ENCODE assay signal across 8 cellular contexts in the genomic region with DNA sequence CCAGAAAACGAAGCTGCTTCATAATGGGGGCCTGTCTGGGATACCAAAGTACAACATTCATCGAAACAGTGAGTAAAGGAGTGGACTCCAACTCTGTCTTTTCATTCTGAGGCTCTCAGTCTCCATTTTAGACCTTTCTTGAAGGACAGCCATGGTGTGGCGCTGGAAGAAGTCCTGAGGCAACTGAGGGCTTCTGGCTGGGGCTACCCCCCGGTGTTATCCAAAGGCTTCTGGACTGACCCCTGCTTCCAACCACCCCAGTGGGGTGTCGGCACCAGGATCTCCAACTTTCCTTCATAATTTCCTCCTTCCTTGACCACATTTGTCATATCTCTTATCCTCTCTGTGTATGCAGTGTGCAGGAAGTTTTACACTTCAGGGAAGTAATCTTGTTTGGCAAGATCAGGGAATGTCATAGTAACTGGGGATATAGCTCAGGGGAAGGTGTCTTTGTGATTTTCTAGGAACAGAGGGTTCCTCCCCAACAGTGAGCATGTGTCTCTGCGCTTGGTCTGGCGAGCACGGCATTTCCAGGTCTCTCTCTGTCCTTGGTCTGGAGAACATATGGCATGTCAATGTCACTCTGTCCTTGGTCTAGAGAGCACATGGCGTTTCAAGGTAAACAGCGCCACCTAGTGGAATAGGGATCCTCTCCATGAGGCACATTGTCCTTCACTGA. TPM values are rescaled to one million over a fixed set of nuclear protein-coding genes. Genes with fewer than 3 reads are reported as not detected.
DNase-seq lines count a peak whose midpoint lies in the region; ATAC-seq lines count a peak whose summit lies in the region.

No MANE protein-coding gene starts in this region.

- peaks cover 3% of the 10 kb centered on the region for H3K4me1 Mint-ChIP-seq in memory B cell

- H3K27ac Mint-ChIP-seq in memory B cell: peak overlapping the region; percentile 18

- peaks cover 6% of the 10 kb centered on the region for H3K27me3 Mint-ChIP-seq in memory B cell

- no peaks in the 10 kb centered on the region for H3K36me3 Mint-ChIP-seq in memory B cell

- peak; percentile 70 for DNase-seq in AG08395 (ENCODE audit: low spot score)
- DNase-seq in NCI-H774 (lab: John Stamatoyannopoulos, UW): peak; percentile 80
- peak; percentile 63 for DNase-seq in activated CD4-positive, alpha-beta T cell treated with anti-CD3 and anti-CD28 coated beads, Interleukin-2, amount 50 U/mL, for 1 hour
- peak; percentile 89 for DNase-seq in dermis blood vessel endothelial cell
- DNase-seq in memory B cell (ENCODE audit: low spot score in 2 of 2): peak; percentile 74 to 83
- peak; percentile 35 for DNase-seq in stimulated activated CD8-positive, alpha-beta memory T cell treated with anti-CD3 and anti-CD28 coated beads, Interleukin-7, amount 100 ng/mL, for 24 hours (ENCODE audit: low read depth)
- no peak for DNase-seq in mesenteric fat pad (ENCODE audit: low spot score)

- ATAC-seq in GM21723 (IDR thresholded peaks at IDR 0.05; ENCODE audit: unreplicated experiment) (peak; percentile 59), memory B cell (ENCODE audit: low read depth) (peak; percentile 93)

- no peaks in the 10 kb centered on the region for H3K9me3 Mint-ChIP-seq in memory B cell

- no peak overlapping the region for H3K4me3 Mint-ChIP-seq in memory B cell

RNA-seq across cellular contexts. Expression of gene BSDC1, which starts 19.4 kb away (rescaled TPM):
- total RNA-seq in dermis blood vessel endothelial cell (61.5 and 75.7 TPM in 2 replicates), mesenteric fat pad (63.2 TPM)

RNA-seq across cellular contexts. Expression of gene ZBTB8B, which starts 51.2 kb away (rescaled TPM):
- total RNA-seq in dermis blood vessel endothelial cell (under 0.01 TPM in 2 replicates), mesenteric fat pad (not detected)

RNA-seq across cellular contexts. Expression of gene TSSK3, which starts 51.3 kb away (rescaled TPM):
- 0.14 TPM in 1 of 2 replicates, not detected in the other for total RNA-seq in dermis blood vessel endothelial cell
- total RNA-seq in mesenteric fat pad: 1.2 TPM

RNA-seq across cellular contexts. Expression of gene FAM229A, which starts 51.4 kb away (rescaled TPM):
- total RNA-seq in dermis blood vessel endothelial cell: 0.88 and 2.0 TPM in 2 replicates
- 6.2 TPM for total RNA-seq in mesenteric fat pad
